8 cellular contexts compared by ENCODE assay signal in genomic region chr6:57792720-57793397, GRCh38.
A peak's percentile ranks its signal among the peaks of the same experiment; 100 is the strongest.
DNase-seq lines count a peak whose midpoint lies in the region; ATAC-seq, FAIRE-seq and TF ChIP-seq lines count a peak whose summit lies in the region.
"Not testable (repeated sequence)": the region's sequence is repeated elsewhere in the genome, so short reads cannot be mapped to it uniquely, and the experiment has no call there.

No MANE protein-coding gene starts in this region.

- POLR2A ChIA-PET in HEK293 (lab: Yijun Ruan, JAX): not testable (repeated sequence)

- H3K9me3 Mint-ChIP-seq in T-helper 2 cell treated with Interferon-gamma antibody and Interleukin-4, amounts not matched to agents 5 μg/mL and 100 μg/mL, for 36 hours; activated naive CD8-positive, alpha-beta T cell treated with anti-CD3 and anti-CD28 coated beads, Interleukin-2, amount 50 U/mL, for 24 hours: not testable (repeated sequence)
- peaks cover 9 to 10% of the 10 kb centered on the region in 2 donors for H3K9me3 Mint-ChIP-seq in stimulated activated naive B cell treated with anti-CD40 and anti-IgM and Interleukin-4, amounts not matched to agents 10 μg/mL and 1 μg/mL and 100 μg/mL, for 72 hours

- not testable (repeated sequence) for H4K20me1 ChIP-seq in fibroblast of lung (ENCODE audit: control insufficient read depth, extremely low read depth, insufficient read depth, low read length); keratinocyte (ENCODE audit: control insufficient read depth, extremely low read depth, insufficient read depth, low read length)

- peak; percentile 13 for FAIRE-seq in keratinocyte (lab: Jason Lieb, UNC)

- H3K4me3 Mint-ChIP-seq in T-helper 2 cell treated with Interferon-gamma antibody and Interleukin-4, amounts not matched to agents 5 μg/mL and 100 μg/mL, for 36 hours: peak overlapping the region; percentile 27
- not testable (repeated sequence) for H3K4me3 Mint-ChIP-seq in activated naive CD8-positive, alpha-beta T cell treated with anti-CD3 and anti-CD28 coated beads, Interleukin-2, amount 50 U/mL, for 24 hours; stimulated activated naive B cell treated with anti-CD40 and anti-IgM and Interleukin-4, amounts not matched to agents 10 μg/mL and 1 μg/mL and 100 μg/mL, for 72 hours

- not testable (repeated sequence) for H3K27ac Mint-ChIP-seq in T-helper 2 cell treated with Interferon-gamma antibody and Interleukin-4, amounts not matched to agents 5 μg/mL and 100 μg/mL, for 36 hours; activated naive CD8-positive, alpha-beta T cell treated with anti-CD3 and anti-CD28 coated beads, Interleukin-2, amount 50 U/mL, for 24 hours
- peak overlapping the region; percentile 20 for H3K27ac Mint-ChIP-seq in stimulated activated naive B cell treated with anti-CD40 and anti-IgM and Interleukin-4, amounts not matched to agents 10 μg/mL and 1 μg/mL and 100 μg/mL, for 72 hours

- H3K27me3 Mint-ChIP-seq in T-helper 2 cell treated with Interferon-gamma antibody and Interleukin-4, amounts not matched to agents 5 μg/mL and 100 μg/mL, for 36 hours (ENCODE audit: low read depth): peaks cover 37% of the 10 kb centered on the region
- H3K27me3 Mint-ChIP-seq in activated naive CD8-positive, alpha-beta T cell treated with anti-CD3 and anti-CD28 coated beads, Interleukin-2, amount 50 U/mL, for 24 hours: peaks cover 41% of the 10 kb centered on the region
- H3K27me3 Mint-ChIP-seq in stimulated activated naive B cell treated with anti-CD40 and anti-IgM and Interleukin-4, amounts not matched to agents 10 μg/mL and 1 μg/mL and 100 μg/mL, for 72 hours: peaks cover 19 to 28% of the 10 kb centered on the region in 2 donors

- not testable (repeated sequence) for H3K79me2 ChIP-seq in fibroblast of lung (ENCODE audit: control insufficient read depth, insufficient read depth, low read length); keratinocyte (ENCODE audit: control insufficient read depth, insufficient read depth, low read length)

- CTCF ChIA-PET in HEK293 (lab: Yijun Ruan, JAX): not testable (repeated sequence)

- peak overlapping the region; percentile 32 for H3K4me3 ChIP-seq in HEK293 (ENCODE audit: low read depth, low read length)
- H3K4me3 ChIP-seq in HUES6 (ENCODE audit: low read depth, low read length): peak overlapping the region; percentile 60
- H3K4me3 ChIP-seq in fibroblast of lung (replicated peaks in 1 of 4; ENCODE audit: control extremely low read depth in 1 of 4, insufficient read depth in 1 of 4, low read depth in 3 of 4, low read length in 4 of 4): peak overlapping the region in 2 of 4 experiments; percentile 17 to 34
- not testable (repeated sequence) for H3K4me3 ChIP-seq in keratinocyte (ENCODE audit: control insufficient read depth in 2 of 3, extremely low read depth in 1 of 3, insufficient read depth in 2 of 3, low read depth in 1 of 3, low read length in 3 of 3)

- ATAC-seq in activated naive CD8-positive, alpha-beta T cell treated with anti-CD3 and anti-CD28 coated beads, Interleukin-2, amount 50 U/mL, for 24 hours: peak; percentile 33
- ATAC-seq in stimulated activated naive B cell treated with anti-CD40 and anti-IgM and Interleukin-4, amounts not matched to agents 10 μg/mL and 1 μg/mL and 100 μg/mL, for 72 hours (replicated peaks): not testable (repeated sequence)

- not testable (repeated sequence) for H3K36me3 ChIP-seq in HEK293 (ENCODE audit: control insufficient read depth in 2 of 2, insufficient read depth in 1 of 2, low read length in 2 of 2); HUES6 (ENCODE audit: control insufficient read depth, insufficient read depth, low read length); fibroblast of lung (ENCODE audit: control insufficient read depth, insufficient read depth, low read length); keratinocyte (ENCODE audit: control insufficient read depth in 2 of 2, extremely low read depth in 1 of 2, insufficient read depth in 2 of 2, low read length in 2 of 2)

- H3K27me3 ChIP-seq in HUES6 (ENCODE audit: control insufficient read depth, insufficient read depth, low read length): peaks cover 59% of the 10 kb centered on the region
- not testable (repeated sequence) for H3K27me3 ChIP-seq in fibroblast of lung (ENCODE audit: control insufficient read depth, insufficient read depth, low read length)
- H3K27me3 ChIP-seq in keratinocyte (ENCODE audit: control insufficient read depth, extremely low read depth, insufficient read depth, low read length): peaks cover 10% of the 10 kb centered on the region

- H3K9ac ChIP-seq in HUES6 (ENCODE audit: low read length); fibroblast of lung (ENCODE audit: insufficient read depth, low read length); keratinocyte (ENCODE audit: control insufficient read depth, extremely low read depth, insufficient read depth, low read length): not testable (repeated sequence)

- H3K4me1 Mint-ChIP-seq in T-helper 2 cell treated with Interferon-gamma antibody and Interleukin-4, amounts not matched to agents 5 μg/mL and 100 μg/mL, for 36 hours (ENCODE audit: low read depth); activated naive CD8-positive, alpha-beta T cell treated with anti-CD3 and anti-CD28 coated beads, Interleukin-2, amount 50 U/mL, for 24 hours; stimulated activated naive B cell treated with anti-CD40 and anti-IgM and Interleukin-4, amounts not matched to agents 10 μg/mL and 1 μg/mL and 100 μg/mL, for 72 hours: not testable (repeated sequence)

- not testable (repeated sequence) for H3K36me3 Mint-ChIP-seq in T-helper 2 cell treated with Interferon-gamma antibody and Interleukin-4, amounts not matched to agents 5 μg/mL and 100 μg/mL, for 36 hours (ENCODE audit: low read depth); activated naive CD8-positive, alpha-beta T cell treated with anti-CD3 and anti-CD28 coated beads, Interleukin-2, amount 50 U/mL, for 24 hours (ENCODE audit: low read depth); stimulated activated naive B cell treated with anti-CD40 and anti-IgM and Interleukin-4, amounts not matched to agents 10 μg/mL and 1 μg/mL and 100 μg/mL, for 72 hours

- DNase-seq in EH (ENCODE audit: low read depth): peak; percentile 3
- DNase-seq in T-helper 2 cell treated with Interferon-gamma antibody and Interleukin-4, amounts not matched to agents 5 μg/mL and 100 μg/mL, for 36 hours (ENCODE audit: low spot score); activated naive CD8-positive, alpha-beta T cell treated with anti-CD3 and anti-CD28 coated beads, Interleukin-2, amount 50 U/mL, for 24 hours; fibroblast of lung (ENCODE audit: low read depth in 2 of 2); keratinocyte (ENCODE audit: low read depth, low spot score); stimulated activated naive B cell treated with anti-CD40 and anti-IgM and Interleukin-4, amounts not matched to agents 10 μg/mL and 1 μg/mL and 100 μg/mL, for 72 hours: not testable (repeated sequence)

- not testable (repeated sequence) for H3K9me1 ChIP-seq in keratinocyte (ENCODE audit: control insufficient read depth, extremely low read depth, insufficient read depth, low read length)

- not testable (repeated sequence) for H3K4me1 ChIP-seq in HEK293 (ENCODE audit: control insufficient read depth, insufficient read depth, low read length); HUES6 (ENCODE audit: control insufficient read depth, insufficient read depth, low read length); fibroblast of lung (ENCODE audit: control insufficient read depth, extremely low read depth, insufficient read depth, low read length); keratinocyte (ENCODE audit: control insufficient read depth, extremely low read depth, insufficient read depth, low read length)

- dilution Hi-C loops in keratinocyte (cut with MboI; ENCODE audit: extremely low pct_ligation_motif_present, low sequenced_read_pairs): not testable (repeated sequence)

- not testable (repeated sequence) for H3K27ac ChIP-seq in HEK293 (ENCODE audit: extremely low read depth, low read depth, low read length); HUES6 (ENCODE audit: low read depth, low read length); fibroblast of lung (ENCODE audit: insufficient read depth, low read length); keratinocyte (ENCODE audit: control insufficient read depth, insufficient read depth, low read length)

- H3K4me2 ChIP-seq in fibroblast of lung (ENCODE audit: extremely low read depth, insufficient read depth, low read length) (peak overlapping the region; percentile 35), keratinocyte (ENCODE audit: control insufficient read depth, extremely low read depth, insufficient read depth, low read depth, low read length) (peak overlapping the region; percentile 22)

- not testable (repeated sequence) for H2AFZ ChIP-seq in fibroblast of lung (ENCODE audit: low read length); keratinocyte (ENCODE audit: control insufficient read depth, low read length)

- not testable (repeated sequence) for TF ChIP-seq CTCF in HEK293 (tag by site-specific recombination; IDR thresholded peaks at IDR 0.05); fibroblast of lung (conservative IDR thresholded peaks at IDR 0.05 in 1 of 2, IDR thresholded peaks at IDR 0.05 in 1 of 2; ENCODE audit: low read depth in 1 of 2, low read length in 2 of 2); keratinocyte (optimal IDR thresholded peaks at IDR 0.05 in 1 of 3, IDR thresholded peaks at IDR 0.05 in 1 of 3, conservative IDR thresholded peaks at IDR 0.05 in 1 of 3; ENCODE audit: extremely low read depth in 1 of 3, insufficient read depth in 2 of 3, low read length in 3 of 3)

- H3K9me3 ChIP-seq in HEK293 (ENCODE audit: control insufficient read depth, insufficient read depth, low read depth, low read length); HUES6 (ENCODE audit: control insufficient read depth, insufficient read depth, low read depth, low read length); fibroblast of lung (ENCODE audit: control insufficient read depth, insufficient read depth, low read depth, low read length); keratinocyte (ENCODE audit: control insufficient read depth, low read depth, low read length): not testable (repeated sequence)
